9 cellular contexts compared by ENCODE assay signal in genomic region chrX:108437789-108438623, GRCh38. TPM values are rescaled to one million over a fixed set of nuclear protein-coding genes. Genes with fewer than 3 reads are reported as not detected.
DNase-seq lines count a peak whose midpoint lies in the region; ATAC-seq, FAIRE-seq and TF ChIP-seq lines count a peak whose summit lies in the region.
"Had no signal": no experiment of that assay in that cellular context is flagged by ENCODE, and none has a peak within 500 bp of the region (broad histone marks: within the 10 kb centered on the region; RNA-seq: fewer than 3 reads in every experiment).

Gene COL4A6 (minus strand): TSS chrX:108438422. CDS start chrX:108438196, 226 bp downstream.

- no peak within 1 kb of the TSS for H3K23ac ChIP-seq in H1 (ENCODE audit: insufficient read length)

- H3K18ac ChIP-seq in H1 (ENCODE audit: extremely low read depth, low read length), result no peak within 1 kb of the TSS; the same call in 1 of the 2 replicates

- no peak for TF ChIP-seq EP300 in SK-N-SH (IDR thresholded peaks at IDR 0.05; ENCODE audit: borderline replicate concordance in 1 of 2, low read depth in 1 of 2, low read length in 1 of 2)
- no peak for TF ChIP-seq EP300 in H1 (IDR thresholded peaks at IDR 0.05; ENCODE audit: borderline replicate concordance in 1 of 2, low read depth in 2 of 2, low read length in 2 of 2)
- no peak for TF ChIP-seq EP300 in HepG2 (IDR thresholded peaks at IDR 0.05; ENCODE audit: low read depth in 2 of 2, low read length in 2 of 2)
- TF ChIP-seq EP300 in HepG2 (CRISPR knock-in tag; IDR thresholded peaks at IDR 0.05; ENCODE audit: borderline replicate concordance), result no peak

- no peaks in the 10 kb centered on the region for H3F3A ChIP-seq in SK-N-SH (replicated peaks; ENCODE audit: insufficient read depth)

- H3K79me2 ChIP-seq in SK-N-SH (ENCODE audit: insufficient read depth) (no peaks in the 10 kb centered on the region), H1 (ENCODE audit: control insufficient read depth in 1 of 2, insufficient read depth in 2 of 2, low read length in 2 of 2) (peaks cover 0 to 27% of the 10 kb centered on the region in 2 experiments; a peak in 2 of 4 replicates), HepG2 (ENCODE audit: insufficient read depth, low read length) (peaks cover 16% of the 10 kb centered on the region)

- H3K4me1 ChIP-seq in SK-N-SH (ENCODE audit: control insufficient read depth in 1 of 2, insufficient read depth in 2 of 2, low read depth in 1 of 2, low read length in 1 of 2) (no peaks in the 10 kb centered on the region), H1 (replicated peaks in 1 of 4; ENCODE audit: control insufficient read depth in 3 of 4, insufficient read depth in 4 of 4, low read length in 3 of 4) (peaks cover 0 to 6% (median 1%) of the 10 kb centered on the region in 4 experiments; a peak in 2 of 7 replicates), HepG2 (ENCODE audit: insufficient read depth, low read length) (peaks cover 15% of the 10 kb centered on the region; the same call in 1 of the 2 replicates)

- no peak within 1 kb of the TSS for H3K14ac ChIP-seq in H1 (ENCODE audit: insufficient read length)

- 1% methylated on average over 28 of the region's 28 CpGs for whole genome bisulfite sequencing in SK-N-SH (ENCODE audit: low lambda C conversion rate)
- WGBS in H1 (ENCODE audit: extremely low coverage in 1 of 2, insufficient coverage in 1 of 2, insufficient read length in 1 of 2, insufficient replicate concordance in 2 of 2, low coverage in 1 of 2, low lambda C conversion rate in 2 of 2, missing lambda C conversion rate in 1 of 2), 2 experiments, result 6% methylated on average over 17 of the region's 28 CpGs; no CpG with 5 or more reads in 1 of the 2 experiments
- WGBS in HepG2 (ENCODE audit: low lambda C conversion rate), result 11% methylated on average over 11 of the region's 28 CpGs

- H3K27me3 ChIP-seq in SK-N-SH (ENCODE audit: insufficient read depth) (peaks cover 41% of the 10 kb centered on the region; the same call in 1 of the 2 replicates), H1 (replicated peaks in 1 of 4; ENCODE audit: control insufficient read depth in 3 of 4, extremely low read depth in 1 of 4, insufficient read depth in 3 of 4, low read length in 3 of 4) (no peaks in the 10 kb centered on the region), HepG2 (ENCODE audit: control insufficient read depth in 1 of 2, insufficient read depth in 2 of 2, low read length in 2 of 2) (no peaks in the 10 kb centered on the region; a peak in 1 of 5 replicates)

- H2BK120ac ChIP-seq in H1 (replicated peaks; ENCODE audit: low read depth, low read length), result no peak within 1 kb of the TSS

- H2AFZ ChIP-seq in SK-N-SH (ENCODE audit: low read depth), result 0 out of 2 replicates have a peak within 1 kb of the TSS, but pooled peaks have one; percentile 72
- H2AFZ ChIP-seq in H1 (ENCODE audit: low read length), result peak within 1 kb of the TSS; percentile 91
- peak within 1 kb of the TSS; percentile 83 for H2AFZ ChIP-seq in HepG2 (ENCODE audit: low read length)

- H4K91ac ChIP-seq in H1 (replicated peaks; ENCODE audit: insufficient read length, low read length), result no peak within 1 kb of the TSS

- POLR2A ChIA-PET in SK-N-SH (lab: Yijun Ruan, JAX), result no interaction called here
- POLR2A ChIA-PET in H1 (lab: Charles Lee; ENCODE audit: partially characterized antibody), result interaction anchor here (0.7 kb wide), 1 partner anchor 347 kb away, joined by 3 read pairs; no protein-coding TSS in a partner anchor
- POLR2A ChIA-PET in HepG2 (lab: Yijun Ruan, JAX), result interaction anchor here (1.0 kb wide), 1 partner anchor 9 kb away, joined by 3 read pairs; no protein-coding TSS in a partner anchor

- H2BK12ac ChIP-seq in H1 (ENCODE audit: low read depth, low read length), result no peak within 1 kb of the TSS

- H3K9ac ChIP-seq in SK-N-SH (no peak within 1 kb of the TSS), H1 (replicated peaks in 1 of 4; ENCODE audit: extremely low read depth in 1 of 4, low read depth in 3 of 4, low read length in 3 of 4) (peak within 1 kb of the TSS in 3 of 4 experiments; percentile 27 to 50 (median 43); a peak in 3 of 7 replicates), HepG2 (ENCODE audit: insufficient read depth, low read depth, low read length) (peak within 1 kb of the TSS; percentile 47)

- no peaks in the 10 kb centered on the region for H4K20me1 ChIP-seq in SK-N-SH (ENCODE audit: insufficient read depth)
- H4K20me1 ChIP-seq in H1 (replicated peaks in 1 of 2; ENCODE audit: control insufficient read depth in 1 of 2, insufficient read depth in 2 of 2, low read length in 2 of 2), result no peaks in the 10 kb centered on the region
- H4K20me1 ChIP-seq in HepG2 (ENCODE audit: insufficient read depth, low read length), result no peaks in the 10 kb centered on the region

- TF ChIP-seq POLR2A in H1 (IDR thresholded peaks at IDR 0.05; ENCODE audit: control extremely low read depth in 1 of 2, low read depth in 2 of 2, low read length in 2 of 2), result 0 out of 3 replicates have a peak, but pooled peaks of 1 of the 2 experiments have one; percentile 23
- no peak for TF ChIP-seq POLR2A in HepG2 (IDR thresholded peaks at IDR 0.05; ENCODE audit: insufficient read depth in 1 of 2, low read depth in 2 of 2, low read length in 2 of 2)

- H3K56ac ChIP-seq in H1 (replicated peaks; ENCODE audit: insufficient read length, low read depth, low read length), result no peak within 1 kb of the TSS

- H3K4me3 ChIP-seq in SK-N-SH (ENCODE audit: low read depth in 2 of 2, low read length in 1 of 2) (no peak within 1 kb of the TSS; a peak in 1 of 4 replicates), H1 (ENCODE audit: extremely low read depth in 1 of 4, insufficient read depth in 2 of 4, low read depth in 3 of 4, low read length in 4 of 4) (peak within 1 kb of the TSS; percentile 74 to 87 (median 79)), HepG2 (replicated peaks in 1 of 3; ENCODE audit: insufficient read depth in 1 of 3, low read depth in 2 of 3, low read length in 3 of 3) (peak within 1 kb of the TSS; percentile 69 to 77 (median 72))

- H3K4me2 ChIP-seq in SK-N-SH (peak within 1 kb of the TSS; percentile 64; the same call in 1 of the 2 replicates), H1 (ENCODE audit: insufficient read depth in 1 of 2, low read depth in 2 of 2, low read length in 2 of 2) (peak within 1 kb of the TSS; percentile 84), HepG2 (ENCODE audit: low read depth, low read length) (peak within 1 kb of the TSS; percentile 92)

- 0 out of 2 replicates have a peak within 1 kb of the TSS, but pooled peaks have one; percentile 92 for H2BK15ac ChIP-seq in H1 (ENCODE audit: low read length)

- H3K27ac ChIP-seq in SK-N-SH (ENCODE audit: low read depth in 2 of 2, low read length in 1 of 2) (no peak within 1 kb of the TSS), H1 (ENCODE audit: low read depth, low read length) (no peak within 1 kb of the TSS), HepG2 (ENCODE audit: extremely low read length, insufficient read depth, low read length) (no peak within 1 kb of the TSS)

- no peaks in the 10 kb centered on the region for H3K9me2 ChIP-seq in SK-N-SH

- H4K8ac ChIP-seq in H1 (ENCODE audit: extremely low read depth, insufficient read depth, low read length), result no peak within 1 kb of the TSS

- H2AK5ac ChIP-seq in H1 (ENCODE audit: low read depth, low read length), result no peak within 1 kb of the TSS

- FAIRE-seq in H1 (lab: Jason Lieb, UNC) (no peak), HepG2 (lab: Jason Lieb, UNC) (no peak)

- in situ Hi-C loops in HepG2 (cut with HindIII; ENCODE audit: extremely low pct_ligation_motif_present, low pct_unique_long_range_greater_than_20kb), result no loop called here

- H3K23me2 ChIP-seq in H1 (ENCODE audit: low read depth, low read length), result peaks cover 4% of the 10 kb centered on the region; the same call in 1 of the 2 replicates

- H3K4ac ChIP-seq in H1 (replicated peaks; ENCODE audit: insufficient read length, low read depth, low read length), result no peak within 1 kb of the TSS

- H3K9me3 ChIP-seq in SK-N-SH, result no peaks in the 10 kb centered on the region
- no peaks in the 10 kb centered on the region for H3K9me3 ChIP-seq in H1 (ENCODE audit: insufficient read depth in 2 of 2, low read depth in 1 of 2, low read length in 1 of 2)
- no peaks in the 10 kb centered on the region for H3K9me3 ChIP-seq in HepG2 (ENCODE audit: low read length)

- peaks cover 8% of the 10 kb centered on the region for H3K4me1 Mint-ChIP-seq in stimulated activated naive CD8-positive, alpha-beta T cell treated with anti-CD3 and anti-CD28 coated beads, Interleukin-15, amount 100 ng/mL, for 72 hours

- TF ChIP-seq RAD21 in SK-N-SH (IDR thresholded peaks at IDR 0.05; ENCODE audit: low read length) (no peak), H1 (IDR thresholded peaks at IDR 0.05 in 1 of 2, conservative IDR thresholded peaks at IDR 0.05 in 1 of 2; ENCODE audit: low read depth in 2 of 2, low read length in 2 of 2) (no peak), HepG2 (CRISPR knock-in tag; IDR thresholded peaks at IDR 0.05) (no peak)

- H3K27ac Mint-ChIP-seq in stimulated activated naive CD8-positive, alpha-beta T cell treated with anti-CD3 and anti-CD28 coated beads, Interleukin-15, amount 100 ng/mL, for 72 hours, result peak within 1 kb of the TSS in 1 of 2 donors; percentile 33

- no peak within 1 kb of the TSS for H4K5ac ChIP-seq in H1 (ENCODE audit: insufficient read length, low read depth, low read length)

- no TSS peak for BruUV-seq in HepG2 (replicated peaks; lab: Mats Ljungman, UMichigan)

- no peak for ATAC-seq in SK-N-SH treated with all-trans-retinoic acid at 6 μM for 48 hours
- ATAC-seq in HepG2, result peak; percentile 85
- no peak for ATAC-seq in stimulated activated naive CD8-positive, alpha-beta T cell treated with anti-CD3 and anti-CD28 coated beads, Interleukin-15, amount 100 ng/mL, for 72 hours
- no peak for ATAC-seq in GM19351 (IDR thresholded peaks at IDR 0.05; ENCODE audit: unreplicated experiment)

- H3K4me3 Mint-ChIP-seq in stimulated activated naive CD8-positive, alpha-beta T cell treated with anti-CD3 and anti-CD28 coated beads, Interleukin-15, amount 100 ng/mL, for 72 hours, result no peak within 1 kb of the TSS

- intact Hi-C loops in HepG2 (cut with micrococcal nuclease; ENCODE audit: unreplicated experiment), result loop anchor here (5.0 to 10.0 kb wide), 4 partner anchors 79 to 193 kb away; no protein-coding TSS in a partner anchor

- H3K36me3 ChIP-seq in SK-N-SH (replicated peaks in 1 of 2; ENCODE audit: control insufficient read depth in 1 of 2, insufficient read depth in 2 of 2, low read length in 1 of 2), result no peaks in the 10 kb centered on the region
- no peaks in the 10 kb centered on the region for H3K36me3 ChIP-seq in H1 (ENCODE audit: control insufficient read depth in 2 of 4, insufficient read depth in 4 of 4, low read length in 3 of 4)
- no peaks in the 10 kb centered on the region for H3K36me3 ChIP-seq in HepG2 (replicated peaks in 1 of 2; ENCODE audit: control insufficient read depth in 1 of 2, insufficient read depth in 2 of 2, low read length in 2 of 2)

- TF ChIP-seq CTCF in SK-N-SH (IDR thresholded peaks at IDR 0.05) (no peak), H1 (IDR thresholded peaks at IDR 0.05; ENCODE audit: control extremely low read depth in 1 of 3, insufficient read depth in 1 of 3, low read depth in 1 of 3, low read length in 3 of 3) (no peak), HepG2 (CRISPR knock-in tag; IDR thresholded peaks at IDR 0.05) (no peak)

- no peaks in the 10 kb centered on the region for H3K79me1 ChIP-seq in H1 (ENCODE audit: low read depth, low read length)

- DNase-seq in SK-N-SH (no peak), H1 (ENCODE audit: low read depth in 1 of 2, low spot score in 2 of 2) (peak; percentile 9 to 77), HepG2 (ENCODE audit: low spot score) (peak; percentile 23), ureter (ENCODE audit: low spot score) (peak; percentile 41), AML-193 (lab: John Stamatoyannopoulos, UW) (no peak)
- no peak for DNase-seq in stimulated activated naive CD8-positive, alpha-beta T cell treated with anti-CD3 and anti-CD28 coated beads, Interleukin-15, amount 100 ng/mL, for 72 hours
- DNase-seq: activated T-cell treated with anti-CD3 and anti-CD28 coated beads, Interleukin-2, amount 50 U/mL, for 1 hour had no signal

- CTCF ChIA-PET in SK-N-SH (lab: Yijun Ruan, JAX), result no interaction called here
- CTCF ChIA-PET in H1 (lab: Charles Lee; ENCODE audit: partially characterized antibody), result no interaction called here
- CTCF ChIA-PET in HepG2 (lab: Yijun Ruan, JAX; ENCODE audit: low intra/inter-chr PET ratio, low total read pairs), result no interaction called here

- no peak within 1 kb of the TSS for H2BK20ac ChIP-seq in H1 (ENCODE audit: low read length)

- H3K9me3 Mint-ChIP-seq in stimulated activated naive CD8-positive, alpha-beta T cell treated with anti-CD3 and anti-CD28 coated beads, Interleukin-15, amount 100 ng/mL, for 72 hours, result no peaks in the 10 kb centered on the region

- H2BK5ac ChIP-seq in H1 (ENCODE audit: low read depth, low read length), result no peak within 1 kb of the TSS

- peaks cover 28% of the 10 kb centered on the region for H3K27me3 Mint-ChIP-seq in stimulated activated naive CD8-positive, alpha-beta T cell treated with anti-CD3 and anti-CD28 coated beads, Interleukin-15, amount 100 ng/mL, for 72 hours

RNA-seq across cellular contexts. Expression of gene COL4A6, which starts in this region (rescaled TPM):
- not detected in 2 replicates for polyA plus RNA-seq in SK-N-SH (2012; rRNA removed)
- polyA plus RNA-seq in SK-N-SH (2012; cell fraction: cytosol; rRNA removed), result 0.03 TPM in 2 replicates
- polyA plus RNA-seq in SK-N-SH (2012; cell fraction: nucleus; rRNA removed), result 0.05 and 0.09 TPM in 2 replicates
- total RNA-seq in H1 (2021; fragmentation: NEBNext Ultra II Directional; extraction: Animal tissue kit (Norgen Biotek cat#: 25700)), result 10.4 and 11.8 TPM in 2 replicates
- polyA plus RNA-seq in H1 (2011; rRNA removed), result 5.9 and 6.5 TPM in 2 replicates
- polyA plus RNA-seq in H1 (2011; cell fraction: cytosol; rRNA removed), result 6.2 TPM
- polyA plus RNA-seq in H1 (2011; cell fraction: nucleus; rRNA removed), result 25.7 TPM
- 8.2 to 10.2 TPM (median 8.5 TPM) in 4 replicates for polyA plus RNA-seq in H1 (2012, experiment 1 of 2)
- 3.7 TPM for polyA plus RNA-seq in H1 (2012, experiment 2 of 2)
- 6.8 TPM for polyA plus RNA-seq in H1 (2013, experiment 1 of 2)
- polyA plus RNA-seq in H1 (2013, experiment 2 of 2), result 5.7 TPM
- 9.7 and 11.1 TPM in 2 replicates for polyA minus RNA-seq in H1 (2011; rRNA and poly(A)+ RNA removed)
- 4.4 TPM for polyA minus RNA-seq in H1 (2011; cell fraction: cytosol; rRNA and poly(A)+ RNA removed)
- 20.6 TPM for polyA minus RNA-seq in H1 (2011; cell fraction: nucleus; rRNA and poly(A)+ RNA removed)
- total RNA-seq in HepG2 (2016; rRNA removed; fragmentation: Illumina TruSeq; extraction: Trizol), result 3.6 and 8.2 TPM in 2 replicates
- total RNA-seq in HepG2 (2016; cell fraction: cytosol; rRNA removed; fragmentation: Illumina TruSeq; extraction: Trizol; ENCODE audit: low read depth), result 0.40 and 0.71 TPM in 2 replicates
- 4.0 and 8.5 TPM in 2 replicates for total RNA-seq in HepG2 (2016; cell fraction: insoluble cytoplasmic fraction; rRNA removed; fragmentation: Illumina TruSeq; extraction: Trizol)
- 1.1 and 1.2 TPM in 2 replicates for total RNA-seq in HepG2 (2016; cell fraction: membrane; rRNA removed; fragmentation: Illumina TruSeq; extraction: Trizol)
- total RNA-seq in HepG2 (2016; cell fraction: nucleus; rRNA removed; fragmentation: Illumina TruSeq; extraction: Trizol), result 10.9 and 12.9 TPM in 2 replicates
- 4.5 and 7.1 TPM in 2 replicates for polyA plus RNA-seq in HepG2 (2011; rRNA removed)
- 2.5 and 3.1 TPM in 2 replicates for polyA plus RNA-seq in HepG2 (2011; cell fraction: cytosol; rRNA removed)
- 15.8 and 15.9 TPM in 2 replicates for polyA plus RNA-seq in HepG2 (2011; cell fraction: nucleus; rRNA removed)
- polyA plus RNA-seq in HepG2 (2012), result 4.1 and 6.0 TPM in 2 replicates
- polyA plus RNA-seq in HepG2 (2016; cell fraction: cytosol; fragmentation: Illumina TruSeq; extraction: Trizol; ENCODE audit: low read depth), result 0.24 and 0.27 TPM in 2 replicates
- 2.2 and 2.8 TPM in 2 replicates for polyA plus RNA-seq in HepG2 (2016; cell fraction: insoluble cytoplasmic fraction; fragmentation: Illumina TruSeq; extraction: Trizol; ENCODE audit: low read depth)
- polyA plus RNA-seq in HepG2 (2016; cell fraction: membrane; fragmentation: Illumina TruSeq; extraction: Trizol; ENCODE audit: low read depth), result 0.55 and 0.85 TPM in 2 replicates
- 13.3 and 14.6 TPM in 2 replicates for polyA plus RNA-seq in HepG2 (2016; cell fraction: nucleus; fragmentation: Illumina TruSeq; extraction: Trizol; ENCODE audit: insufficient read depth, low read depth)
- 4.2 and 45.1 TPM in 2 replicates for polyA minus RNA-seq in HepG2 (2011; rRNA and poly(A)+ RNA removed; ENCODE audit: low replicate concordance)
- 2.5 and 2.7 TPM in 2 replicates for polyA minus RNA-seq in HepG2 (2011; cell fraction: cytosol; rRNA and poly(A)+ RNA removed)
- 11.2 and 13.7 TPM in 2 replicates for polyA minus RNA-seq in HepG2 (2011; cell fraction: nucleus; rRNA and poly(A)+ RNA removed)
- total RNA-seq in ureter, result 16.1 TPM

Comparison
In these comparisons a context has a peak if more than half of its experiments do, and no peak if none do; other contexts are left out.
1. DNase-seq: peak in H1 (2 of 2), HepG2 (single experiment) and ureter (single experiment); none in SK-N-SH (single experiment), AML-193 (0 of 2) and stimulated activated naive CD8-positive, alpha-beta T cell treated with anti-CD3 and anti-CD28 coated beads, Interleukin-15, amount 100 ng/mL, for 72 hours (0 of 2).
2. H3K4me3 ChIP-seq: peak in H1 (4 of 4) and HepG2 (3 of 3); none in SK-N-SH (0 of 2).
3. Peak in every context shown above with its lines, with median percentiles within 50 percentile points of each other: H2AFZ ChIP-seq and H3K4me2 ChIP-seq.